In the genomic region with DNA sequence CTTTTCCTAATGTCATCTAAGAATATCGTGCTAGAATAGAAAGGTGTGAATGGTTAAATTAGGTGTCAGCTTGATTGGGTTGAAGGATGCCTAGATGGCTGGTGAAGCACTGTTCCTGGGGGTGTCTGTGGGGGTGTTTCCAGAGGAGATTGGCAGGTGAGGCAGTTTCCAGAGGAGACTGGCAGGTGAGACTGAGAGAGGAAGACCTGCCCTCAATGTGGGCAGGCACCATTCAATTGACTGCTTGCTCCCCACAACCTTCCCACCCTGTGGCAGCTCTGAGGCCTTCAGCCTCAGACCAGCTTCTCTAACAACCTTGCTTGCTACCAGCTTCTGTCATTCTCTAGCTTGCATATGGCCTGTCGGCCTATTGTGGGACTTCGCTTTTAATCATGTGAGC, we compare ENCODE assay signal across 2 cellular contexts.
TF ChIP-seq lines count a peak whose summit lies in the region.

No MANE protein-coding gene starts in this region.

TF ChIP-seq in GM23338, 12 proteins besides CTCF, POLR2A, EP300 and RAD21:
- TF ChIP-seq ZNF114 (CRISPR knock-in tag; IDR thresholded peaks at IDR 0.05) (no peak), JUNB (IDR thresholded peaks at IDR 0.05; ENCODE audit: unreplicated experiment) (no peak), STAT1 (IDR thresholded peaks at IDR 0.05; ENCODE audit: unreplicated experiment) (no peak), NANOG (IDR thresholded peaks at IDR 0.05; ENCODE audit: borderline replicate concordance) (no peak), EZH2 (IDR thresholded peaks at IDR 0.05; ENCODE audit: low read depth, unreplicated experiment) (no peak), CREB1 (CRISPR knock-in tag; IDR thresholded peaks at IDR 0.05; ENCODE audit: low read depth) (no peak), POLR2AphosphoS5 (IDR thresholded peaks at IDR 0.05; ENCODE audit: low read depth) (no peak), EZH2phosphoT487 (IDR thresholded peaks at IDR 0.05; ENCODE audit: unreplicated experiment) (no peak)
- TF ChIP-seq, protein P1, sequence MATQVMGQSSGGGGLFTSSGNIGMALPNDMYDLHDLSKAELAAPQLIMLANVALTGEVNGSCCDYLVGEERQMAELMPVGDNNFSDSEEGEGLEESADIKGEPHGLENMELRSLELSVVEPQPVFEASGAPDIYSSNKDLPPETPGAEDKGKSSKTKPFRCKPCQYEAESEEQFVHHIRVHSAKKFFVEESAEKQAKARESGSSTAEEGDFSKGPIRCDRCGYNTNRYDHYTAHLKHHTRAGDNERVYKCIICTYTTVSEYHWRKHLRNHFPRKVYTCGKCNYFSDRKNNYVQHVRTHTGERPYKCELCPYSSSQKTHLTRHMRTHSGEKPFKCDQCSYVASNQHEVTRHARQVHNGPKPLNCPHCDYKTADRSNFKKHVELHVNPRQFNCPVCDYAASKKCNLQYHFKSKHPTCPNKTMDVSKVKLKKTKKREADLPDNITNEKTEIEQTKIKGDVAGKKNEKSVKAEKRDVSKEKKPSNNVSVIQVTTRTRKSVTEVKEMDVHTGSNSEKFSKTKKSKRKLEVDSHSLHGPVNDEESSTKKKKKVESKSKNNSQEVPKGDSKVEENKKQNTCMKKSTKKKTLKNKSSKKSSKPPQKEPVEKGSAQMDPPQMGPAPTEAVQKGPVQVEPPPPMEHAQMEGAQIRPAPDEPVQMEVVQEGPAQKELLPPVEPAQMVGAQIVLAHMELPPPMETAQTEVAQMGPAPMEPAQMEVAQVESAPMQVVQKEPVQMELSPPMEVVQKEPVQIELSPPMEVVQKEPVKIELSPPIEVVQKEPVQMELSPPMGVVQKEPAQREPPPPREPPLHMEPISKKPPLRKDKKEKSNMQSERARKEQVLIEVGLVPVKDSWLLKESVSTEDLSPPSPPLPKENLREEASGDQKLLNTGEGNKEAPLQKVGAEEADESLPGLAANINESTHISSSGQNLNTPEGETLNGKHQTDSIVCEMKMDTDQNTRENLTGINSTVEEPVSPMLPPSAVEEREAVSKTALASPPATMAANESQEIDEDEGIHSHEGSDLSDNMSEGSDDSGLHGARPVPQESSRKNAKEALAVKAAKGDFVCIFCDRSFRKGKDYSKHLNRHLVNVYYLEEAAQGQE (IDR thresholded peaks at IDR 0.05; ENCODE audit: unreplicated experiment), result no peak
- TF ChIP-seq, protein P2, sequence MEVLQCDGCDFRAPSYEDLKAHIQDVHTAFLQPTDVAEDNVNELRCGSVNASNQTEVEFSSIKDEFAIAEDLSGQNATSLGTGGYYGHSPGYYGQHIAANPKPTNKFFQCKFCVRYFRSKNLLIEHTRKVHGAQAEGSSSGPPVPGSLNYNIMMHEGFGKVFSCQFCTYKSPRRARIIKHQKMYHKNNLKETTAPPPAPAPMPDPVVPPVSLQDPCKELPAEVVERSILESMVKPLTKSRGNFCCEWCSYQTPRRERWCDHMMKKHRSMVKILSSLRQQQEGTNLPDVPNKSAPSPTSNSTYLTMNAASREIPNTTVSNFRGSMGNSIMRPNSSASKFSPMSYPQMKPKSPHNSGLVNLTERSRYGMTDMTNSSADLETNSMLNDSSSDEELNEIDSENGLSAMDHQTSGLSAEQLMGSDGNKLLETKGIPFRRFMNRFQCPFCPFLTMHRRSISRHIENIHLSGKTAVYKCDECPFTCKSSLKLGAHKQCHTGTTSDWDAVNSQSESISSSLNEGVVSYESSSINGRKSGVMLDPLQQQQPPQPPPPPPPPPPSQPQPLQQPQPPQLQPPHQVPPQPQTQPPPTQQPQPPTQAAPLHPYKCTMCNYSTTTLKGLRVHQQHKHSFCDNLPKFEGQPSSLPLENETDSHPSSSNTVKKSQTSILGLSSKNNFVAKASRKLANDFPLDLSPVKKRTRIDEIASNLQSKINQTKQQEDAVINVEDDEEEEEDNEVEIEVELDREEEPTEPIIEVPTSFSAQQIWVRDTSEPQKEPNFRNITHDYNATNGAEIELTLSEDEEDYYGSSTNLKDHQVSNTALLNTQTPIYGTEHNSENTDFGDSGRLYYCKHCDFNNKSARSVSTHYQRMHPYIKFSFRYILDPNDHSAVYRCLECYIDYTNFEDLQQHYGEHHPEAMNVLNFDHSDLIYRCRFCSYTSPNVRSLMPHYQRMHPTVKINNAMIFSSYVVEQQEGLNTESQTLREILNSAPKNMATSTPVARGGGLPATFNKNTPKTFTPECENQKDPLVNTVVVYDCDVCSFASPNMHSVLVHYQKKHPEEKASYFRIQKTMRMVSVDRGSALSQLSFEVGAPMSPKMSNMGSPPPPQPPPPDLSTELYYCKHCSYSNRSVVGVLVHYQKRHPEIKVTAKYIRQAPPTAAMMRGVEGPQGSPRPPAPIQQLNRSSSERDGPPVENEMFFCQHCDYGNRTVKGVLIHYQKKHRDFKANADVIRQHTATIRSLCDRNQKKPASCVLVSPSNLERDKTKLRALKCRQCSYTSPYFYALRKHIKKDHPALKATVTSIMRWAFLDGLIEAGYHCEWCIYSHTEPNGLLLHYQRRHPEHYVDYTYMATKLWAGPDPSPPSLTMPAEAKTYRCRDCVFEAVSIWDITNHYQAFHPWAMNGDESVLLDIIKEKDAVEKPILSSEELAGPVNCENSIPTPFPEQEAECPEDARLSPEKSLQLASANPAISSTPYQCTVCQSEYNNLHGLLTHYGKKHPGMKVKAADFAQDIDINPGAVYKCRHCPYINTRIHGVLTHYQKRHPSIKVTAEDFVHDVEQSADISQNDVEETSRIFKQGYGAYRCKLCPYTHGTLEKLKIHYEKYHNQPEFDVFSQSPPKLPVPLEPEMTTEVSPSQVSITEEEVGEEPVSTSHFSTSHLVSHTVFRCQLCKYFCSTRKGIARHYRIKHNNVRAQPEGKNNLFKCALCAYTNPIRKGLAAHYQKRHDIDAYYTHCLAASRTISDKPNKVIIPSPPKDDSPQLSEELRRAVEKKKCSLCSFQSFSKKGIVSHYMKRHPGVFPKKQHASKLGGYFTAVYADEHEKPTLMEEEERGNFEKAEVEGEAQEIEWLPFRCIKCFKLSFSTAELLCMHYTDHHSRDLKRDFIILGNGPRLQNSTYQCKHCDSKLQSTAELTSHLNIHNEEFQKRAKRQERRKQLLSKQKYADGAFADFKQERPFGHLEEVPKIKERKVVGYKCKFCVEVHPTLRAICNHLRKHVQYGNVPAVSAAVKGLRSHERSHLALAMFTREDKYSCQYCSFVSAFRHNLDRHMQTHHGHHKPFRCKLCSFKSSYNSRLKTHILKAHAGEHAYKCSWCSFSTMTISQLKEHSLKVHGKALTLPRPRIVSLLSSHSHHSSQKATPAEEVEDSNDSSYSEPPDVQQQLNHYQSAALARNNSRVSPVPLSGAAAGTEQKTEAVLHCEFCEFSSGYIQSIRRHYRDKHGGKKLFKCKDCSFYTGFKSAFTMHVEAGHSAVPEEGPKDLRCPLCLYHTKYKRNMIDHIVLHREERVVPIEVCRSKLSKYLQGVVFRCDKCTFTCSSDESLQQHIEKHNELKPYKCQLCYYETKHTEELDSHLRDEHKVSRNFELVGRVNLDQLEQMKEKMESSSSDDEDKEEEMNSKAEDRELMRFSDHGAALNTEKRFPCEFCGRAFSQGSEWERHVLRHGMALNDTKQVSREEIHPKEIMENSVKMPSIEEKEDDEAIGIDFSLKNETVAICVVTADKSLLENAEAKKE (CRISPR knock-in tag; IDR thresholded peaks at IDR 0.05), result no peak

TF ChIP-seq in H1, 55 proteins besides CTCF, POLR2A, EP300 and RAD21:
- TF ChIP-seq SIN3A (conservative IDR thresholded peaks at IDR 0.05 in 1 of 2, IDR thresholded peaks at IDR 0.05 in 1 of 2; ENCODE audit: low read depth in 1 of 2, low read length in 2 of 2) (no peak), POLR2AphosphoS5 (IDR thresholded peaks at IDR 0.05; ENCODE audit: low read depth, low read length) (no peak), SP2 (IDR thresholded peaks at IDR 0.05; ENCODE audit: low read length) (no peak), BACH1 (IDR thresholded peaks at IDR 0.05; ENCODE audit: low read length) (no peak), SP1 (IDR thresholded peaks at IDR 0.05; ENCODE audit: low read depth, low read length) (no peak), JUND (IDR thresholded peaks at IDR 0.05; ENCODE audit: low read length) (no peak), RFX5 (IDR thresholded peaks at IDR 0.05; ENCODE audit: borderline replicate concordance, low read depth, low read length) (no peak), SUZ12 (IDR thresholded peaks at IDR 0.05; ENCODE audit: low read length) (no peak), EGR1 (IDR thresholded peaks at IDR 0.05; ENCODE audit: borderline replicate concordance, low read depth, low read length) (no peak)
- TF ChIP-seq, protein P3, sequence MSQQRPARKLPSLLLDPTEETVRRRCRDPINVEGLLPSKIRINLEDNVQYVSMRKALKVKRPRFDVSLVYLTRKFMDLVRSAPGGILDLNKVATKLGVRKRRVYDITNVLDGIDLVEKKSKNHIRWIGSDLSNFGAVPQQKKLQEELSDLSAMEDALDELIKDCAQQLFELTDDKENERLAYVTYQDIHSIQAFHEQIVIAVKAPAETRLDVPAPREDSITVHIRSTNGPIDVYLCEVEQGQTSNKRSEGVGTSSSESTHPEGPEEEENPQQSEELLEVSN (IDR thresholded peaks at IDR 0.05), result no peak
